In genomic region chr5:137778772-137779564, GRCh38 we compare ENCODE assay signal across 8 cellular contexts. TPM values are rescaled to one million over a fixed set of nuclear protein-coding genes. Genes with fewer than 3 reads are reported as not detected.
DNase-seq lines count a peak whose midpoint lies in the region; ATAC-seq and TF ChIP-seq lines count a peak whose summit lies in the region.

No MANE protein-coding gene starts in this region.

- no peak for DNase-seq in BE2C
- DNase-seq in HCEC 1CT, result peak; percentile 38
- peak; percentile 57 for DNase-seq in RKO (ENCODE audit: low spot score)
- no peak for DNase-seq in esophagus squamous epithelium (lab: John Stamatoyannopoulos, UW)
- DNase-seq in progenitor cell of endocrine pancreas (ENCODE audit: low spot score, unreplicated experiment), result no peak
- no peak for DNase-seq in GF-D8 (lab: John Stamatoyannopoulos, UW)

- H3K27ac ChIP-seq in esophagus squamous epithelium, result no peak overlapping the region

- H3K4me1 Mint-ChIP-seq in progenitor cell of endocrine pancreas (ENCODE audit: low read depth), result peaks cover 7% of the 10 kb centered on the region

- H3K9me3 ChIP-seq in BE2C (no peaks in the 10 kb centered on the region), esophagus squamous epithelium (no peaks in the 10 kb centered on the region)

- no peaks in the 10 kb centered on the region for H3K9me3 Mint-ChIP-seq in progenitor cell of endocrine pancreas (ENCODE audit: low read depth)

- no peak overlapping the region for H3K4me3 Mint-ChIP-seq in progenitor cell of endocrine pancreas (ENCODE audit: low read depth)

- intact Hi-C loops in esophagus squamous epithelium (cut with DNase I), result no loop called here

- H3K36me3 ChIP-seq in BE2C, result no peaks in the 10 kb centered on the region
- H3K36me3 ChIP-seq in esophagus squamous epithelium, result no peaks in the 10 kb centered on the region

- 25 to 36% methylated on average over 2 of the region's 2 CpGs for WGBS in esophagus squamous epithelium, 2 donors

- H3K36me3 Mint-ChIP-seq in progenitor cell of endocrine pancreas (ENCODE audit: insufficient read depth), result no peaks in the 10 kb centered on the region

- H3K27me3 Mint-ChIP-seq in progenitor cell of endocrine pancreas, result peaks cover 3% of the 10 kb centered on the region

- H3K4me3 ChIP-seq in BE2C (ENCODE audit: low read depth, low read length) (no peak overlapping the region), esophagus squamous epithelium (no peak overlapping the region)

- peak; percentile 80 for TF ChIP-seq CTCF in BE2C (IDR thresholded peaks at IDR 0.05; ENCODE audit: low read depth, low read length)
- TF ChIP-seq CTCF in esophagus squamous epithelium (IDR thresholded peaks at IDR 0.05), result peak; percentile 50 to 78 (median 64)
- TF ChIP-seq CTCF in progenitor cell of endocrine pancreas (IDR thresholded peaks at IDR 0.05; ENCODE audit: unreplicated experiment), result peak; percentile 86

- no peak for ATAC-seq in GM19397 (IDR thresholded peaks at IDR 0.05; ENCODE audit: unreplicated experiment)
- ATAC-seq in GM21360 (IDR thresholded peaks at IDR 0.05; ENCODE audit: unreplicated experiment), result no peak

- no peak overlapping the region for H3K27ac Mint-ChIP-seq in progenitor cell of endocrine pancreas

- H3K4me1 ChIP-seq in BE2C (no peaks in the 10 kb centered on the region), esophagus squamous epithelium (no peaks in the 10 kb centered on the region)

- no peak for TF ChIP-seq POLR2A in esophagus squamous epithelium (IDR thresholded peaks at IDR 0.05)

- H3K27me3 ChIP-seq in BE2C (no peaks in the 10 kb centered on the region), esophagus squamous epithelium (no peaks in the 10 kb centered on the region)

RNA-seq across cellular contexts. Expression of gene HNRNPA0, which starts 24.8 kb away (rescaled TPM):
- polyA plus RNA-seq in BE2C (2012; ENCODE audit: insufficient read depth, insufficient read length, low read depth), result 55.4 TPM
- total RNA-seq in esophagus squamous epithelium (10 to 100 TPM in 2 of 4 donors, 1 to 10 TPM in 2; 8.4 to 13.7 (median 9.4) TPM), progenitor cell of endocrine pancreas (81.0 and 82.6 TPM in 2 replicates)

RNA-seq across cellular contexts. Expression of gene KLHL3, which starts 43.1 kb away (rescaled TPM):
- 2.5 TPM for polyA plus RNA-seq in BE2C (2012; ENCODE audit: insufficient read depth, insufficient read length, low read depth)
- 1 to 10 TPM; 1.7 to 3.8 (median 3.1) TPM for total RNA-seq in esophagus squamous epithelium
- total RNA-seq in progenitor cell of endocrine pancreas, result 32.1 and 34.7 TPM in 2 replicates

Comparison
In these comparisons a context has a peak if more than half of its experiments do, and no peak if none do; other contexts are left out.
1. DNase-seq: peak in HCEC 1CT (single experiment) and RKO (single experiment); none in BE2C (single experiment), esophagus squamous epithelium (single experiment), progenitor cell of endocrine pancreas (single experiment) and GF-D8 (single experiment).
2. Peak in every context shown above with its lines, with median percentiles within 50 percentile points of each other: CTCF ChIP-seq.